In genomic region chr11:82858556-82859091, GRCh38 we compare ENCODE assay signal across 10 cellular contexts. TPM values are rescaled to one million over a fixed set of nuclear protein-coding genes. Genes with fewer than 3 reads are reported as not detected.
A peak's percentile ranks its signal among the peaks of the same experiment; 100 is the strongest.
DNase-seq lines count a peak whose midpoint lies in the region; TF ChIP-seq lines count a peak whose summit lies in the region.
"Had no signal": no experiment of that assay in that cellular context is flagged by ENCODE, and none has a peak within 500 bp of the region (broad histone marks: within the 10 kb centered on the region; RNA-seq: fewer than 3 reads in every experiment).

No MANE protein-coding gene starts in this region.

- no peaks in the 10 kb centered on the region for H3K27me3 Mint-ChIP-seq in mesothelial cell of epicardium (ENCODE audit: low read depth)
- no peaks in the 10 kb centered on the region for H3K27me3 Mint-ChIP-seq in activated naive CD4-positive, alpha-beta T cell treated with anti-CD3 and anti-CD28 coated beads for 36 hours (ENCODE audit: low read depth)
- H3K27me3 Mint-ChIP-seq: effector memory CD8-positive, alpha-beta T cell had no signal

- intact Hi-C loops in activated naive CD4-positive, alpha-beta T cell treated with anti-CD3 and anti-CD28 coated beads for 36 hours (cut with micrococcal nuclease): no loop called here
- intact Hi-C loops in ovary (cut with DNase I): no loop called here

- TF ChIP-seq POLR2A in ovary (IDR thresholded peaks at IDR 0.05): no peak

- H3K4me3 ChIP-seq in AG09309 (ENCODE audit: control insufficient read depth, low read depth, low read length): no peak overlapping the region
- no peak overlapping the region for H3K4me3 ChIP-seq in MG63
- no peak overlapping the region for H3K4me3 ChIP-seq in ovary

- peaks cover 10% of the 10 kb centered on the region for H3K36me3 Mint-ChIP-seq in mesothelial cell of epicardium
- peaks cover 7% of the 10 kb centered on the region for H3K36me3 Mint-ChIP-seq in activated naive CD4-positive, alpha-beta T cell treated with anti-CD3 and anti-CD28 coated beads for 36 hours (ENCODE audit: low read depth)

- H3K36me3 ChIP-seq in MG63 (no peaks in the 10 kb centered on the region; the same call in 1 of the 2 replicates), ovary (no peaks in the 10 kb centered on the region)

- DNase-seq in AG09309 (ENCODE audit: low read depth) (peak; percentile 33), MG63 (peak; percentile 71), caudate nucleus (lab: John Stamatoyannopoulos, UW) (peak in 1 of 61 donors; percentile 8), mesothelial cell of epicardium (ENCODE audit: low spot score in 2 of 2, unreplicated experiment in 2 of 2) (no peak), ovary (no peak), AML-193 (lab: John Stamatoyannopoulos, UW) (no peak)
- no peak for DNase-seq in activated naive CD4-positive, alpha-beta T cell treated with anti-CD3 and anti-CD28 coated beads for 36 hours
- no peak for DNase-seq in activated T-cell treated with anti-CD3 and anti-CD28 coated beads, Interleukin-2, amount 50 U/mL, for 48 hours
- DNase-seq: Caco-2; effector memory CD8-positive, alpha-beta T cell had no signal

- H3K4me3 Mint-ChIP-seq in mesothelial cell of epicardium: no peak overlapping the region
- H3K4me3 Mint-ChIP-seq in activated naive CD4-positive, alpha-beta T cell treated with anti-CD3 and anti-CD28 coated beads for 36 hours: no peak overlapping the region
- H3K4me3 Mint-ChIP-seq: effector memory CD8-positive, alpha-beta T cell had no signal

- TF ChIP-seq EP300 in ovary (IDR thresholded peaks at IDR 0.05): no peak

- 12 to 21% (median 14%) methylated on average over 1 of the region's 1 CpG for WGBS in ovary, 3 donors

- H3K9me3 Mint-ChIP-seq in mesothelial cell of epicardium: peaks cover 15% of the 10 kb centered on the region
- no peaks in the 10 kb centered on the region for H3K9me3 Mint-ChIP-seq in activated naive CD4-positive, alpha-beta T cell treated with anti-CD3 and anti-CD28 coated beads for 36 hours
- H3K9me3 Mint-ChIP-seq: effector memory CD8-positive, alpha-beta T cell had no signal

- TF ChIP-seq CTCF in AG09309 (IDR thresholded peaks at IDR 0.05; ENCODE audit: control insufficient read depth, insufficient read depth, low read depth, low read length, missing control alignments) (no peak), mesothelial cell of epicardium (IDR thresholded peaks at IDR 0.05; ENCODE audit: unreplicated experiment) (no peak), ovary (IDR thresholded peaks at IDR 0.05) (no peak)

- no peaks in the 10 kb centered on the region for H3K4me1 ChIP-seq in ovary (ENCODE audit: insufficient read depth)

- H3K4me1 Mint-ChIP-seq in mesothelial cell of epicardium: peaks cover 11% of the 10 kb centered on the region
- peaks cover 4% of the 10 kb centered on the region for H3K4me1 Mint-ChIP-seq in activated naive CD4-positive, alpha-beta T cell treated with anti-CD3 and anti-CD28 coated beads for 36 hours (ENCODE audit: low read depth)

- CTCF ChIA-PET in activated naive CD4-positive, alpha-beta T cell treated with anti-CD3 and anti-CD28 coated beads for 36 hours (lab: Charles Lee): interaction anchor here (1.2 to 1.3 kb wide), 2 partner anchors 9 kb away, joined by 3 to 4 read pairs; no protein-coding TSS in a partner anchor

- H3K27me3 ChIP-seq in MG63 (no peaks in the 10 kb centered on the region), ovary (no peaks in the 10 kb centered on the region)

- peak overlapping the region; percentile 74 for H3K27ac ChIP-seq in caudate nucleus (ENCODE audit: low read depth, low read length)
- no peak overlapping the region for H3K27ac ChIP-seq in ovary

- H3K27ac Mint-ChIP-seq in mesothelial cell of epicardium: peak overlapping the region; percentile 94
- H3K27ac Mint-ChIP-seq in activated naive CD4-positive, alpha-beta T cell treated with anti-CD3 and anti-CD28 coated beads for 36 hours: no peak overlapping the region

- H3K9me3 ChIP-seq in MG63 (peaks cover 2% of the 10 kb centered on the region; the same call in 1 of the 2 replicates), ovary (no peaks in the 10 kb centered on the region)
- H3K9me3 ChIP-seq: Caco-2 had no signal

RNA-seq across cellular contexts. Expression of gene PRCP, which starts 41.6 kb away (rescaled TPM):
- total RNA-seq in MG63 (2014; rRNA removed; shearing (Covaris generic); ENCODE audit: low replicate concordance): 24.0 and 33.3 TPM in 2 replicates
- total RNA-seq in mesothelial cell of epicardium (66.6 to 68.3 TPM (median 67.4 TPM) in 3 replicates), ovary (10 to 100 TPM; 36.4 to 69.0 (median 62.8) TPM)
- total RNA-seq in activated naive CD4-positive, alpha-beta T cell treated with anti-CD3 and anti-CD28 coated beads for 36 hours: 10 to 100 TPM; 23.0 to 23.3 TPM
- 100 to 1,000 TPM in 1 of 2 donors, 10 to 100 TPM in 1; 62.5 to 184 TPM for polyA plus RNA-seq in ovary

RNA-seq across cellular contexts. Expression of gene DDIAS, which starts 42.9 kb away (rescaled TPM):
- 9.2 and 10.3 TPM in 2 replicates for total RNA-seq in MG63 (2014; rRNA removed; shearing (Covaris generic); ENCODE audit: low replicate concordance)
- total RNA-seq in mesothelial cell of epicardium: 4.0 to 5.8 TPM (median 5.6 TPM) in 3 replicates
- 10 to 100 TPM; 15.8 to 18.0 TPM for total RNA-seq in activated naive CD4-positive, alpha-beta T cell treated with anti-CD3 and anti-CD28 coated beads for 36 hours
- 1 to 10 TPM in 2 of 7 donors, under 1 TPM in 4, not detected in 1; 0.48 to 1.2 (median 0.69) TPM for total RNA-seq in ovary
- polyA plus RNA-seq in ovary: under 1 TPM; 0.38 to 0.77 TPM

Comparison
In these comparisons a context has a peak if more than half of its experiments do, and no peak if none do; other contexts are left out.
1. DNase-seq: peak in AG09309 (single experiment) and MG63 (single experiment); none in mesothelial cell of epicardium (0 of 2), activated naive CD4-positive, alpha-beta T cell treated with anti-CD3 and anti-CD28 coated beads for 36 hours (single experiment), ovary (0 of 5), AML-193 (0 of 2) and activated T-cell treated with anti-CD3 and anti-CD28 coated beads, Interleukin-2, amount 50 U/mL, for 48 hours (0 of 2).